25 cellular contexts compared by ENCODE assay signal in the genomic region with DNA sequence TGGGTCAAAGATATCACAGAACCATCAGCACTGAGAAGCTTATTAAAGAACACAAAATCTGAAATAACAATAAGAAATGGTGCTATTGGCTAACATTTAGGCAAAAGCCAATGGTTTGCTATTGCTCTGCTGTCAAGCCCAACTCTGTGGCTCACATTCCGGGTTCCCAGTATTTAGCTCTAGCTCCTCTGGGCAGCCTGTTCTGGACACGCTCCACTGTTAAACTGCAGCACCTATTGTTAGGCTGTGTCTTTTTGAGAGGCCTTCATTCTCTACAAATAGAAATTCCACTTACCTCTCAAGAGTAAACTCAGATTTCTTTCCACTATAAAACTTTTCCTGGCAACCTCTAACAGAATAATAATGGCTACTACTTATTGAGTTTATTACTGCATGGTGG. TPM values are rescaled to one million over a fixed set of nuclear protein-coding genes. Genes with fewer than 3 reads are reported as not detected.
"Had no signal": no experiment of that assay in that cellular context is flagged by ENCODE, and none has a peak within 500 bp of the region (broad histone marks: within the 10 kb centered on the region; RNA-seq: fewer than 3 reads in every experiment).

No MANE protein-coding gene starts in this region.

- H3K27ac ChIP-seq: hepatocyte, left ventricle myocardium inferior, neural progenitor cell, neutrophil, parathyroid adenoma, psoas muscle, spleen, suprapubic skin, thoracic aorta, tibial nerve, uterus had no signal

- DNase-seq: islet precursor cell; left ventricle myocardium inferior; mesendoderm; naive B cell; natural killer cell; nephron progenitor cell; occipital lobe; psoas muscle; small intestine; spleen; stimulated activated CD4-positive, alpha-beta T cell treated with anti-CD3 and anti-CD28 coated beads, Interleukin-4, amount 100 ng/mL, for 24 hours; stimulated activated naive CD4-positive, alpha-beta T cell; uterus had no signal

- H3K36me3 ChIP-seq: left ventricle myocardium inferior, neural progenitor cell, neutrophil, spleen, suprapubic skin, thoracic aorta, tibial nerve, uterus had no signal

- H3K4me3 ChIP-seq: hepatocyte, left ventricle myocardium inferior, lung, neural progenitor cell, psoas muscle, spleen, suprapubic skin, thoracic aorta, tibial nerve, uterus had no signal

- FAIRE-seq: small intestine had no signal

- ATAC-seq: natural killer cell; psoas muscle; sciatic nerve; stimulated activated effector memory CD8-positive, alpha-beta T cell treated with anti-CD3 and anti-CD28 coated beads, Interleukin-12 subunit alpha, Interleukin-12 subunit beta, amount 100 ng/mL, for 72 hours had no signal

- H3K4me1 ChIP-seq: parathyroid adenoma, psoas muscle had no signal

- H3K27me3 ChIP-seq: uterus had no signal

- H3K9me3 ChIP-seq: left ventricle myocardium inferior, neutrophil, psoas muscle, spleen, suprapubic skin, thoracic aorta, tibial nerve, uterus had no signal

RNA-seq across cellular contexts. Expression of gene KLHL14, which starts 3.7 kb away (rescaled TPM):
- total RNA-seq: left ventricle myocardium inferior, lower leg skin, osteocyte, psoas muscle had no signal
